ENCODE assay signal across 1 cellular context in genomic region chr5:175854231-175855040, GRCh38.
TF ChIP-seq lines count a peak whose summit lies in the region.

No MANE protein-coding gene starts in this region.

TF ChIP-seq in GM23338, 12 proteins besides CTCF, POLR2A, EP300 and RAD21 (continued from another document):
- TF ChIP-seq ETS1 (IDR thresholded peaks at IDR 0.05), result no peak
- TF ChIP-seq ZNF331 (CRISPR knock-in tag; IDR thresholded peaks at IDR 0.05; ENCODE audit: low read depth), result no peak
- TF ChIP-seq EZH2 (IDR thresholded peaks at IDR 0.05; ENCODE audit: low read depth, unreplicated experiment), result no peak
